In the genomic region with DNA sequence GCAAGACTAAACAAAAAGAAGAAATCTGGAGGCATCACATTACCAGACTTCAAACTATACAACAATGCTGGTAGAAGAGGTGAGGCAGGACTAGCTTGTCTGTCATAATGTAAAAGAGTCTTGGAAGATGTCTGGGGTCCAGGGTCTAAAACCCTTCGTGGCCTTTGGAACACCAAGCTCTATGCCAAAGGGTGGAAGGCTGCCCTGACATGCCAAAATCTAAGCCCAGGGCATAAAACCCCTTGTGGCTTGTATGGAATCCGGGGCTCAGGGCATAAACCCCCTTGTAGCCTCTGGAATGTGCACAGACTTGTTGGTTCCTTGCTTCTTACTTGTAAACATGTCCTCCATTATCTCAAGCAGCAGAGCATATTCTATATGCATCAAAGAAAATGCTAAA, we compare ENCODE assay signal across 5 cellular contexts. TPM values are rescaled to one million over a fixed set of nuclear protein-coding genes. Genes with fewer than 3 reads are reported as not detected.
"Had no signal": no experiment of that assay in that cellular context is flagged by ENCODE, and none has a peak within 500 bp of the region (broad histone marks: within the 10 kb centered on the region; RNA-seq: fewer than 3 reads in every experiment).

No MANE protein-coding gene starts in this region.

RNA-seq across cellular contexts. Expression of gene PM20D1, which starts 7.6 kb away (rescaled TPM):
- total RNA-seq: H4, H7, HepG2, HFFc6, HT1080 had no signal
- polyA plus RNA-seq: HepG2 had no signal
